7 cellular contexts compared by ENCODE assay signal in the genomic region with DNA sequence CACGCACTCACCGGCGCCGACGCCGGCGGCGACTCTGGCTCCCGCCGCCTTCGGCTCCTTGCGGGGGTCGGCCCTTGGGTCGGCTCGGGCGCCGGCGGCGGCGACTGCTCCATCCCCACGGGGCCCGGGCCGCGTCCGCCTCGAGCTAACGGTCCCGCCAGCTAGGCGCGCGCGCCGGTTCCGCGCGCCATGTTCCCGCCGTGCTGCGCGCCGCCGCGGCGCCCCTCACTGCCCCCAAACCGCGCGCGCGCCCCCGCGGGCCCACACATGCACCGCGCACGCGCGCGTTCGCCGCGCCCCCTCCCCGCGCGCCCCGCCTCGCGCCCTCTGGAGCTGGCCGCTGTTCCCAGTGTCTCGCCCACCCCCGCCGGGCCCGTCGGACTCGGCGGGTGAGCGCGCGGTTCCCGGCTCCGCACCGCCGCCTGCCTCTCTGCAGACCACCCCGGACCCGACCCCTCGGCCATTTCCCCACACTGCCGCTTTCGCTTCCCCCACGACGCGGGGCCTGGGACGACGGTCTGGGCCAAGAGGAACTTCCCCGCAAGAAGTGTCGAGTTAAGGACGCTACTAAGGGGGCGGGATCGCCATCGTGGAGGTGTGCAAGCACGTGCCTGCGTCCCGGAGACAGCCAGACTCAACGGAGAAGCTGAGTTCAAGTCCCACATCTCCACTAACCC. TPM values are rescaled to one million over a fixed set of nuclear protein-coding genes. Genes with fewer than 3 reads are reported as not detected.
DNase-seq lines count a peak whose midpoint lies in the region; ATAC-seq and TF ChIP-seq lines count a peak whose summit lies in the region.
"Not testable (repeated sequence)": the region's sequence is repeated elsewhere in the genome, so short reads cannot be mapped to it uniquely, and the experiment has no call there.

TTC28 (minus strand) TSS at position 230 of the 677 bp plus-strand sequence; CDS start at position 113, 117 bp downstream.

- 1% methylated on average over 101 of the region's 101 CpGs for WGBS in liver

- peak within 1 kb of the TSS; percentile 90 for H2AFZ ChIP-seq in fibroblast of lung (ENCODE audit: low read length)

- H3K36me3 Mint-ChIP-seq in activated naive CD8-positive, alpha-beta T cell treated with anti-CD3 and anti-CD28 coated beads, Interleukin-2, amount 50 U/mL, for 24 hours (ENCODE audit: low read depth): not testable (repeated sequence)

- H3K4me3 ChIP-seq in SK-N-MC: peak within 1 kb of the TSS; percentile 88
- H3K4me3 ChIP-seq in fibroblast of lung (replicated peaks in 1 of 4; ENCODE audit: control extremely low read depth in 1 of 4, insufficient read depth in 1 of 4, low read depth in 3 of 4, low read length in 4 of 4): peak within 1 kb of the TSS; percentile 69 to 90 (median 79)
- H3K4me3 ChIP-seq in liver (ENCODE audit: low read depth in 1 of 3, low read length in 3 of 3): peak within 1 kb of the TSS; percentile 64 to 81 (median 79)

- H3K4me1 ChIP-seq in fibroblast of lung (ENCODE audit: control insufficient read depth, extremely low read depth, insufficient read depth, low read length); liver (ENCODE audit: control insufficient read depth in 4 of 4, insufficient read depth in 4 of 4, low read length in 3 of 4): not testable (repeated sequence)

- POLR2A ChIA-PET in GM10248 (lab: Yijun Ruan, JAX): interaction anchor here (0.6 kb wide), 1 partner anchor 123 kb away, joined by 4 read pairs; no protein-coding TSS in a partner anchor

- not testable (repeated sequence) for TF ChIP-seq RAD21 in liver (IDR thresholded peaks at IDR 0.05)

- peaks cover 66% of the 10 kb centered on the region for H3K27me3 Mint-ChIP-seq in activated naive CD8-positive, alpha-beta T cell treated with anti-CD3 and anti-CD28 coated beads, Interleukin-2, amount 50 U/mL, for 24 hours

- CTCF ChIA-PET in GM10248 (lab: Yijun Ruan, JAX): not testable (repeated sequence)

- H3K27me3 ChIP-seq in fibroblast of lung (ENCODE audit: control insufficient read depth, insufficient read depth, low read length); liver (ENCODE audit: control insufficient read depth in 4 of 4, insufficient read depth in 4 of 4, low read length in 3 of 4): not testable (repeated sequence)

- H3K27ac ChIP-seq in SK-N-MC: peak within 1 kb of the TSS; percentile 62
- H3K27ac ChIP-seq in fibroblast of lung (ENCODE audit: insufficient read depth, low read length): peak within 1 kb of the TSS; percentile 61
- H3K27ac ChIP-seq in liver (ENCODE audit: low read depth in 1 of 2, low read length in 2 of 2): peak within 1 kb of the TSS in 1 of 2 donors; percentile 2

- H3K27ac Mint-ChIP-seq in activated naive CD8-positive, alpha-beta T cell treated with anti-CD3 and anti-CD28 coated beads, Interleukin-2, amount 50 U/mL, for 24 hours: not testable (repeated sequence)

- H3K9ac ChIP-seq in SK-N-MC (ENCODE audit: insufficient read length) (peak within 1 kb of the TSS; percentile 86), fibroblast of lung (ENCODE audit: insufficient read depth, low read length) (peak within 1 kb of the TSS; percentile 77)
- not testable (repeated sequence) for H3K9ac ChIP-seq in liver (ENCODE audit: low read depth in 1 of 2, low read length in 2 of 2)

- DNase-seq in GM10248 (ENCODE audit: extremely low spot score) (peak; percentile 36), NCI-H128 (lab: John Stamatoyannopoulos, UW; ENCODE audit: unreplicated experiment) (peak; percentile 22), fibroblast of lung (ENCODE audit: low read depth in 2 of 2) (peak; percentile 73 to 74)
- DNase-seq in SK-N-MC (ENCODE audit: low read depth, low spot score); renal cortical epithelial cell (ENCODE audit: low read depth): not testable (repeated sequence)
- peak; percentile 30 for DNase-seq in activated naive CD8-positive, alpha-beta T cell treated with anti-CD3 and anti-CD28 coated beads, Interleukin-2, amount 50 U/mL, for 24 hours

- H3K79me2 ChIP-seq in fibroblast of lung (ENCODE audit: control insufficient read depth, insufficient read depth, low read length): not testable (repeated sequence)

- not testable (repeated sequence) for H3K9me3 ChIP-seq in SK-N-MC (ENCODE audit: low read depth, low read length); fibroblast of lung (ENCODE audit: control insufficient read depth, insufficient read depth, low read depth, low read length); liver (ENCODE audit: control insufficient read depth in 4 of 4, low read length in 3 of 4)

- H3K36me3 ChIP-seq in SK-N-MC (ENCODE audit: insufficient read depth, low read length); fibroblast of lung (ENCODE audit: control insufficient read depth, insufficient read depth, low read length); liver (ENCODE audit: control insufficient read depth in 4 of 4, insufficient read depth in 3 of 4, low read depth in 1 of 4, low read length in 3 of 4): not testable (repeated sequence)

- H3K4me2 ChIP-seq in fibroblast of lung (ENCODE audit: extremely low read depth, insufficient read depth, low read length): peak within 1 kb of the TSS; percentile 87

- H3K9me3 Mint-ChIP-seq in activated naive CD8-positive, alpha-beta T cell treated with anti-CD3 and anti-CD28 coated beads, Interleukin-2, amount 50 U/mL, for 24 hours: not testable (repeated sequence)

- ATAC-seq in activated naive CD8-positive, alpha-beta T cell treated with anti-CD3 and anti-CD28 coated beads, Interleukin-2, amount 50 U/mL, for 24 hours: not testable (repeated sequence)

- H3K4me1 Mint-ChIP-seq in activated naive CD8-positive, alpha-beta T cell treated with anti-CD3 and anti-CD28 coated beads, Interleukin-2, amount 50 U/mL, for 24 hours: peaks cover 14% of the 10 kb centered on the region

- TF ChIP-seq CTCF in GM10248 (IDR thresholded peaks at IDR 0.05; ENCODE audit: control extremely low read depth, extremely low read depth, low read depth, missing control alignments); fibroblast of lung (conservative IDR thresholded peaks at IDR 0.05 in 1 of 2, IDR thresholded peaks at IDR 0.05 in 1 of 2; ENCODE audit: low read depth in 1 of 2, low read length in 2 of 2); liver (IDR thresholded peaks at IDR 0.05; ENCODE audit: low read depth, low read length, missing input control): not testable (repeated sequence)

- peak within 1 kb of the TSS; percentile 76 for H3K4me3 Mint-ChIP-seq in activated naive CD8-positive, alpha-beta T cell treated with anti-CD3 and anti-CD28 coated beads, Interleukin-2, amount 50 U/mL, for 24 hours

- not testable (repeated sequence) for H4K20me1 ChIP-seq in fibroblast of lung (ENCODE audit: control insufficient read depth, extremely low read depth, insufficient read depth, low read length)

TF ChIP-seq in liver, 16 proteins besides CTCF, POLR2A, EP300 and RAD21:
- peak; percentile 35 for TF ChIP-seq MAX (IDR thresholded peaks at IDR 0.05)

RNA-seq across cellular contexts. Expression of gene TTC28, which starts in this region (rescaled TPM):
- total RNA-seq in fibroblast of lung (22.9 and 31.4 TPM in 2 replicates), liver (10 to 100 TPM in 1 of 2 donors, 1 to 10 TPM in 1; 6.3 to 19.4 TPM), renal cortical epithelial cell (6.3 and 28.3 TPM in 2 replicates)
- polyA plus RNA-seq in fibroblast of lung (8.2 and 8.6 TPM in 2 replicates), liver (1 to 10 TPM; 4.2 to 5.6 TPM)
- polyA plus RNA-seq in fibroblast of lung (2012): 10.6 and 15.9 TPM in 2 replicates
- 66.5 and 103 TPM in 2 replicates for polyA minus RNA-seq in fibroblast of lung (ENCODE audit: low replicate concordance)
